In genomic region chr15:70627734-70628541, GRCh38 we compare ENCODE assay signal across 12 cellular contexts.
DNase-seq lines count a peak whose midpoint lies in the region; ATAC-seq, FAIRE-seq and TF ChIP-seq lines count a peak whose summit lies in the region.
"Had no signal": no experiment of that assay in that cellular context is flagged by ENCODE, and none has a peak within 500 bp of the region (broad histone marks: within the 10 kb centered on the region; RNA-seq: fewer than 3 reads in every experiment).

No MANE protein-coding gene starts in this region.

- CTCF ChIA-PET in K562 (lab: Yijun Ruan, JAX; ENCODE audit: low intra/inter-chr PET ratio), result no interaction called here

- BruUV-seq in K562 (replicated peaks; lab: Mats Ljungman, UMichigan), result no TSS peak

- no peak for FAIRE-seq in K562 (lab: Jason Lieb, UNC)

- H3K4me2 ChIP-seq in K562 (ENCODE audit: insufficient read depth, low read length), result peak overlapping the region; percentile 40

- H3K4me1 ChIP-seq in K562 (replicated peaks in 1 of 2; ENCODE audit: control insufficient read depth in 2 of 2, insufficient read depth in 2 of 2, low read length in 2 of 2), result peaks cover 13 to 18% of the 10 kb centered on the region in 2 experiments; a peak in 4 of 5 replicates

- H3K27ac ChIP-seq in K562 (ENCODE audit: extremely low read depth, low read depth, low read length), result no peak overlapping the region

- ATAC-seq in K562, result peak; percentile 48
- ATAC-seq in HG03025 (IDR thresholded peaks at IDR 0.05; ENCODE audit: low FRiP score, unreplicated experiment), result no peak

- no peak for TF ChIP-seq POLR2A in K562 (conservative IDR thresholded peaks at IDR 0.05)

- H3K27me3 ChIP-seq in K562 (ENCODE audit: control insufficient read depth in 2 of 2, insufficient read depth in 2 of 2, low read length in 2 of 2), result peaks cover 0 to 23% of the 10 kb centered on the region in 2 experiments; a peak in 4 of 5 replicates

- TF ChIP-seq CTCF in K562 (IDR thresholded peaks at IDR 0.05 in 2 of 3, conservative IDR thresholded peaks at IDR 0.05 in 1 of 3; ENCODE audit: insufficient read depth in 2 of 3, low read depth in 1 of 3, low read length in 3 of 3), result no peak

- DNase-seq in GF-D8 (lab: John Stamatoyannopoulos, UW) (peak; percentile 74), NCI-H69 (lab: John Stamatoyannopoulos, UW) (peak; percentile 52), K562 (ENCODE audit: extremely low read depth in 1 of 4, low spot score in 3 of 4) (no peak), pons (ENCODE audit: low spot score) (peak; percentile 17), Ammon's horn (ENCODE audit: low spot score) (no peak), NCI-H1930 (lab: John Stamatoyannopoulos, UW) (no peak), germinal center (ENCODE audit: low spot score) (no peak)
- DNase-seq: Calu3, naive B cell, NCI-H1105 treated with DMSO at 0.1 percent for 48 hours, NCI-H748 treated with DMSO at 0.1 percent for 48 hours had no signal

- H4K20me1 ChIP-seq in K562 (replicated peaks; ENCODE audit: control insufficient read depth, insufficient read depth, low read length), result no peaks in the 10 kb centered on the region

- no peaks in the 10 kb centered on the region for H3K9me1 ChIP-seq in K562 (ENCODE audit: control insufficient read depth, insufficient read depth, low read length)

- in situ Hi-C loops in K562 (cut with MboI), result no loop called here

- no peak overlapping the region for H3K4me3 ChIP-seq in K562

- H2AFZ ChIP-seq in K562 (ENCODE audit: low read depth, low read length), result peak overlapping the region; percentile 55

- TF ChIP-seq EP300 in K562 (IDR thresholded peaks at IDR 0.05; ENCODE audit: low read length), result no peak

- H3K79me2 ChIP-seq in K562 (ENCODE audit: control insufficient read depth, insufficient read depth, low read length), result no peaks in the 10 kb centered on the region

- H3K9ac ChIP-seq in K562 (ENCODE audit: insufficient read depth in 1 of 2, low read depth in 2 of 2, low read length in 2 of 2), result no peak overlapping the region

- intact Hi-C loops in K562 (cut with micrococcal nuclease), result no loop called here

- no peaks in the 10 kb centered on the region for H3K36me3 ChIP-seq in K562 (ENCODE audit: control insufficient read depth, insufficient read depth, low read length)

- POLR2A ChIA-PET in K562 (lab: Yijun Ruan, JAX), result interaction anchor here (0.7 to 1.3 kb wide), 4 partner anchors 14 to 498 kb away, joined by 3 to 5 read pairs (median 4); no protein-coding TSS in a partner anchor

- no peaks in the 10 kb centered on the region for H3K9me3 ChIP-seq in K562 (replicated peaks; ENCODE audit: control insufficient read depth, insufficient read depth, low read depth, low read length)

- TF ChIP-seq RAD21 in K562 (CRISPR knock-in tag; conservative IDR thresholded peaks at IDR 0.05 in 1 of 2, IDR thresholded peaks at IDR 0.05 in 1 of 2), result no peak

- WGBS in K562 (ENCODE audit: insufficient coverage, low coverage, missing lambda C conversion rate), result 12% methylated on average over 15 of the region's 15 CpGs

TF ChIP-seq in K562, 482 proteins besides CTCF, POLR2A, EP300 and RAD21:
- TF ChIP-seq ZNF717 (CRISPR knock-in tag; IDR thresholded peaks at IDR 0.05) (no peak), ZEB2 (IDR thresholded peaks at IDR 0.05) (no peak), ZZZ3 (IDR thresholded peaks at IDR 0.05) (no peak), COPS2 (conservative IDR thresholded peaks at IDR 0.05) (no peak), SMARCB1 (IDR thresholded peaks at IDR 0.05; ENCODE audit: insufficient read length, low read depth) (no peak), KAT7 (CRISPR knock-in tag; IDR thresholded peaks at IDR 0.05; ENCODE audit: borderline replicate concordance) (no peak), BHLHE40 (IDR thresholded peaks at IDR 0.05; ENCODE audit: low read length) (peak; percentile 76)
TF ChIP-seq in K562: peak in this region for 1.

Comparison
In these comparisons a context has a peak if more than half of its experiments do, and no peak if none do; other contexts are left out.
1. DNase-seq: peak in GF-D8 (single experiment), NCI-H69 (single experiment) and pons (single experiment); none in K562 (0 of 4), Ammon's horn (single experiment), NCI-H1930 (0 of 2) and germinal center (single experiment).